ENCODE assay signal across 8 cellular contexts in the genomic region with DNA sequence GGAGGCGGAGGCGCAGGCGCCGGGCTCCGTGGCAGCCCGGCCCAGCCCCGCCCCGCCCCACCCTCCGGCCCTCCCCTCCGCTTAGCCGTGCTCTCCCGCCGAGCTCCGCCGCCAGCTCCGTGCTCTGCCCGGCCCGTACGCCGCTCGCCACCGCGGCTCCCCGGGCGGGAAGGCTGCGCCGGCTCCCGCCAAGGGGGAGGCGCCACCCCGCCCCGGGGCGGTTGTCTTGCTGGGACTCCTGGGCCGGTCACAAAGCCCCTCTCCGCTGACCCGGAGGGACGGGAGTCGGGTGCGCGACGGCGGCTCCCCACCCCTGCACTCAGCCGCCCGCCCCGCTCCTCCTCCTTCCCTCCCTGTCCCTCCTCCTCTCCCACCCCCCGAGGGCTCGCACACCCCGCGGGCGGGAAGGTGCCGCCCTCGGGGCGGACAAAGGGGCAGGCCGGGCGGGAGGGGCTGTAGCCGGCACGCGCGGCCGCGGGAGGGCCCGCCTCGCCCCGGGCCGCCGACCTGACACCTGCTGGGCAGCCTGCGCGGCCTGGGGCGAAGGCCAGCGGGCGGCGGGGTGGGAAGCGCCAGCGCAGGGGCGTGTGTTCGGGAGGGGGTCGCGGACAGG. TPM values are rescaled to one million over a fixed set of nuclear protein-coding genes. Genes with fewer than 3 reads are reported as not detected.
A peak's percentile ranks its signal among the peaks of the same experiment; 100 is the strongest.
DNase-seq lines count a peak whose midpoint lies in the region; ATAC-seq lines count a peak whose summit lies in the region.

No MANE protein-coding gene starts in this region.

- peak; percentile 28 for DNase-seq in NCI-H2107 treated with DMSO at 0.1 percent for 48 hours (lab: John Stamatoyannopoulos, UW; ENCODE audit: unreplicated experiment)
- no peak for DNase-seq in activated T-cell treated with anti-CD3 and anti-CD28 coated beads, Interleukin-2, amount 50 U/mL, for 72 hours
- no peak for DNase-seq in iPS DF 6.9 (ENCODE audit: low read depth, low spot score)
- no peak for DNase-seq in stimulated activated naive B cell treated with anti-CD40 and anti-IgM and Interleukin-4, amounts not matched to agents 10 μg/mL and 1 μg/mL and 100 μg/mL, for 72 hours
- DNase-seq in T-helper 1 cell = no peak

- WGBS in iPS DF 6.9 (ENCODE audit: insufficient coverage, insufficient read length) = no CpG with 5 or more reads among the region's 77 CpGs

- peaks cover 22% of the 10 kb centered on the region for H3K4me1 Mint-ChIP-seq in activated T-cell treated with anti-CD3 and anti-CD28 coated beads, Interleukin-2, amount 50 U/mL, for 72 hours (ENCODE audit: low read depth)
- H3K4me1 Mint-ChIP-seq in stimulated activated naive B cell treated with anti-CD40 and anti-IgM and Interleukin-4, amounts not matched to agents 10 μg/mL and 1 μg/mL and 100 μg/mL, for 72 hours = peaks cover 12 to 20% of the 10 kb centered on the region in 2 donors

- H3K9me3 Mint-ChIP-seq in activated T-cell treated with anti-CD3 and anti-CD28 coated beads, Interleukin-2, amount 50 U/mL, for 72 hours = no peaks in the 10 kb centered on the region
- H3K9me3 Mint-ChIP-seq in stimulated activated naive B cell treated with anti-CD40 and anti-IgM and Interleukin-4, amounts not matched to agents 10 μg/mL and 1 μg/mL and 100 μg/mL, for 72 hours = no peaks in the 10 kb centered on the region

- ATAC-seq in GM18867 (IDR thresholded peaks at IDR 0.05; ENCODE audit: unreplicated experiment) (peak; percentile 90), HG02973 (IDR thresholded peaks at IDR 0.05; ENCODE audit: unreplicated experiment) (peak; percentile 79)
- peak; percentile 87 to 88 for ATAC-seq in activated T-cell treated with anti-CD3 and anti-CD28 coated beads, Interleukin-2, amount 50 U/mL, for 72 hours (replicated peaks in 1 of 2)
- peak; percentile 82 to 84 for ATAC-seq in stimulated activated naive B cell treated with anti-CD40 and anti-IgM and Interleukin-4, amounts not matched to agents 10 μg/mL and 1 μg/mL and 100 μg/mL, for 72 hours (replicated peaks)

- peak overlapping the region; percentile 59 to 76 (median 65) for H3K4me3 ChIP-seq in BLaER1 treated with 17β-estradiol and CSF1 and Interleukin-3, amounts not matched to agents 10 nM and 100 nM
- H3K4me3 ChIP-seq in iPS DF 6.9 (ENCODE audit: low read length) = peak overlapping the region; percentile 56; the same call in 1 of the 2 replicates

- H3K4me3 Mint-ChIP-seq in activated T-cell treated with anti-CD3 and anti-CD28 coated beads, Interleukin-2, amount 50 U/mL, for 72 hours = no peak overlapping the region
- H3K4me3 Mint-ChIP-seq in stimulated activated naive B cell treated with anti-CD40 and anti-IgM and Interleukin-4, amounts not matched to agents 10 μg/mL and 1 μg/mL and 100 μg/mL, for 72 hours = peak overlapping the region in 1 of 2 donors; percentile 57

- no peak overlapping the region for H3K27ac ChIP-seq in BLaER1 treated with 17β-estradiol and CSF1 and Interleukin-3, amounts not matched to agents 10 nM and 100 nM
- H3K27ac ChIP-seq in iPS DF 6.9 (ENCODE audit: low read length) = no peak overlapping the region

- peaks cover 0 to 58% (median 21%) of the 10 kb centered on the region in 11 experiments; a peak in 15 of 22 replicates for H4K20me1 ChIP-seq in BLaER1 treated with 17β-estradiol and CSF1 and Interleukin-3, amounts not matched to agents 10 nM and 100 nM

- peaks cover 70 to 82% (median 78%) of the 10 kb centered on the region in 11 experiments for H3K27me3 ChIP-seq in BLaER1 treated with 17β-estradiol and CSF1 and Interleukin-3, amounts not matched to agents 10 nM and 100 nM
- H3K27me3 ChIP-seq in iPS DF 6.9 (ENCODE audit: control insufficient read depth, insufficient read depth, low read length) = peaks cover 13% of the 10 kb centered on the region

- no peaks in the 10 kb centered on the region for H3K36me3 ChIP-seq in BLaER1 treated with 17β-estradiol and CSF1 and Interleukin-3, amounts not matched to agents 10 nM and 100 nM
- no peaks in the 10 kb centered on the region for H3K36me3 ChIP-seq in iPS DF 6.9 (ENCODE audit: control insufficient read depth, insufficient read depth, low read length)

- H3K9ac ChIP-seq in BLaER1 treated with 17β-estradiol and CSF1 and Interleukin-3, amounts not matched to agents 10 nM and 100 nM = peak overlapping the region; percentile 32 to 71 (median 62); a peak in 15 of 22 replicates

- H3K9me3 ChIP-seq in BLaER1 treated with 17β-estradiol and CSF1 and Interleukin-3, amounts not matched to agents 10 nM and 100 nM (replicated peaks in 1 of 11) = peaks cover 0 to 18% (median 9%) of the 10 kb centered on the region in 11 experiments; a peak in 14 of 22 replicates
- H3K9me3 ChIP-seq in iPS DF 6.9 (ENCODE audit: control insufficient read depth, insufficient read depth, low read length) = no peaks in the 10 kb centered on the region

- peaks cover 2 to 4% of the 10 kb centered on the region in 2 donors for H3K36me3 Mint-ChIP-seq in activated T-cell treated with anti-CD3 and anti-CD28 coated beads, Interleukin-2, amount 50 U/mL, for 72 hours (ENCODE audit: insufficient read depth in 2 of 2)
- H3K36me3 Mint-ChIP-seq in stimulated activated naive B cell treated with anti-CD40 and anti-IgM and Interleukin-4, amounts not matched to agents 10 μg/mL and 1 μg/mL and 100 μg/mL, for 72 hours = no peaks in the 10 kb centered on the region

- H3K4me1 ChIP-seq in BLaER1 treated with 17β-estradiol and CSF1 and Interleukin-3, amounts not matched to agents 10 nM and 100 nM = peaks cover 7 to 14% (median 8%) of the 10 kb centered on the region in 10 experiments
- 0 out of 2 replicates have a peak, but pooled peaks cover 1% of the 10 kb centered on the region for H3K4me1 ChIP-seq in iPS DF 6.9 (ENCODE audit: control insufficient read depth, insufficient read depth, low read length)

- peaks cover 55% of the 10 kb centered on the region for H3K27me3 Mint-ChIP-seq in activated T-cell treated with anti-CD3 and anti-CD28 coated beads, Interleukin-2, amount 50 U/mL, for 72 hours (ENCODE audit: low read depth)
- peaks cover 21 to 39% of the 10 kb centered on the region in 2 donors for H3K27me3 Mint-ChIP-seq in stimulated activated naive B cell treated with anti-CD40 and anti-IgM and Interleukin-4, amounts not matched to agents 10 μg/mL and 1 μg/mL and 100 μg/mL, for 72 hours

- peak overlapping the region; percentile 74 to 99 (median 91) for H3K4me2 ChIP-seq in BLaER1 treated with 17β-estradiol and CSF1 and Interleukin-3, amounts not matched to agents 10 nM and 100 nM

- H3K27ac Mint-ChIP-seq in activated T-cell treated with anti-CD3 and anti-CD28 coated beads, Interleukin-2, amount 50 U/mL, for 72 hours = no peak overlapping the region
- H3K27ac Mint-ChIP-seq in stimulated activated naive B cell treated with anti-CD40 and anti-IgM and Interleukin-4, amounts not matched to agents 10 μg/mL and 1 μg/mL and 100 μg/mL, for 72 hours = no peak overlapping the region

RNA-seq across cellular contexts. Expression of gene SP8, which starts 11.5 kb away (rescaled TPM):
- not detected for total RNA-seq in activated T-cell treated with anti-CD3 and anti-CD28 coated beads, Interleukin-2, amount 50 U/mL, for 72 hours
